8 cellular contexts compared by ENCODE assay signal in genomic region chr16:58025351-58026138, GRCh38. TPM values are rescaled to one million over a fixed set of nuclear protein-coding genes. Genes with fewer than 3 reads are reported as not detected.
DNase-seq lines count a peak whose midpoint lies in the region; ATAC-seq, FAIRE-seq and TF ChIP-seq lines count a peak whose summit lies in the region.

TSS of gene MMP15 (plus strand) at chr16:58025754. CDS start at chr16:58026351, 597 bp downstream.

- peak within 1 kb of the TSS; percentile 48 for H2AFZ ChIP-seq in HepG2 (ENCODE audit: low read length)

- WGBS in HepG2 (ENCODE audit: low lambda C conversion rate) = under 1% methylated on average over 16 of the region's 90 CpGs

- H3K9me3 ChIP-seq in HepG2 (ENCODE audit: low read length) = no peaks in the 10 kb centered on the region

- no peaks in the 10 kb centered on the region for H3K27me3 ChIP-seq in HepG2 (ENCODE audit: control insufficient read depth in 1 of 2, insufficient read depth in 2 of 2, low read length in 2 of 2)

- TF ChIP-seq EP300 in HepG2 (IDR thresholded peaks at IDR 0.05; ENCODE audit: low read depth in 2 of 2, low read length in 2 of 2) (no peak; a peak in 1 of 4 replicates), HepG2 (CRISPR knock-in tag; IDR thresholded peaks at IDR 0.05; ENCODE audit: borderline replicate concordance) (no peak)

- BruUV-seq in HepG2 (replicated peaks; lab: Mats Ljungman, UMichigan) = no TSS peak

- no peaks in the 10 kb centered on the region for H3K9me3 Mint-ChIP-seq in dendritic cell treated with granulocyte-macrophage colony-stimulating factor and Interleukin-4, amounts not matched to agents 40 ng/mL and 50 ng/mL, for 4 days

- in situ Hi-C loops in HepG2 (cut with HindIII; ENCODE audit: extremely low pct_ligation_motif_present, low pct_unique_long_range_greater_than_20kb) = no loop called here

- no peak for TF ChIP-seq RAD21 in HepG2 (CRISPR knock-in tag; IDR thresholded peaks at IDR 0.05)

- peak; percentile 50 to 91 for TF ChIP-seq POLR2A in HepG2 (IDR thresholded peaks at IDR 0.05; ENCODE audit: insufficient read depth in 1 of 2, low read depth in 2 of 2, low read length in 2 of 2)

- peak; percentile 57 for ATAC-seq in HepG2
- no peak for ATAC-seq in HG03520 (IDR thresholded peaks at IDR 0.05; ENCODE audit: unreplicated experiment)

- peak within 1 kb of the TSS; percentile 96 for H3K4me2 ChIP-seq in HepG2 (ENCODE audit: low read depth, low read length)

- peak; percentile 78 for FAIRE-seq in HepG2 (lab: Jason Lieb, UNC)

- peak within 1 kb of the TSS; percentile 70 for H3K4me3 Mint-ChIP-seq in dendritic cell treated with granulocyte-macrophage colony-stimulating factor and Interleukin-4, amounts not matched to agents 40 ng/mL and 50 ng/mL, for 4 days

- peaks cover 12% of the 10 kb centered on the region for H3K36me3 Mint-ChIP-seq in dendritic cell treated with granulocyte-macrophage colony-stimulating factor and Interleukin-4, amounts not matched to agents 40 ng/mL and 50 ng/mL, for 4 days (ENCODE audit: low read depth)

- DNase-seq in ELF-1 (ENCODE audit: low read depth, low spot score) = peak; percentile 98
- peak; percentile 76 for DNase-seq in HEK293T (ENCODE audit: extremely low spot score)
- peak; percentile 74 for DNase-seq in NCI-H2171 (lab: John Stamatoyannopoulos, UW)
- peak; percentile 74 for DNase-seq in activated CD4-positive, alpha-beta T cell treated with anti-CD3 and anti-CD28 coated beads for 48 hours
- peak; percentile 91 for DNase-seq in HepG2 (ENCODE audit: low spot score)
- DNase-seq in stimulated activated CD4-positive, alpha-beta T cell treated with anti-CD3 and anti-CD28 coated beads, Interleukin-4, amount 100 ng/mL, for 1 hour = peak; percentile 75

- intact Hi-C loops in dendritic cell treated with granulocyte-macrophage colony-stimulating factor and Interleukin-4, amounts not matched to agents 40 ng/mL and 50 ng/mL, for 4 days (cut with micrococcal nuclease) = loop anchor here (5.0 kb wide), 1 partner anchor 172 kb away; the partner anchor contains the start of gene CSNK2A2
- intact Hi-C loops in HepG2 (cut with micrococcal nuclease; ENCODE audit: unreplicated experiment) = loop anchor here (1.0 to 10.0 kb wide), 3 partner anchors 104 to 279 kb away; partner anchors contain the start of genes CFAP20 and CSNK2A2

- peak within 1 kb of the TSS; percentile 95 for H3K27ac ChIP-seq in HepG2 (ENCODE audit: extremely low read length, insufficient read depth, low read length)

- POLR2A ChIA-PET in HEK293T (lab: Yijun Ruan, JAX) = interaction anchor here (1.5 to 2.4 kb wide), 2 partner anchors 96 to 104 kb away, joined by 5 to 8 read pairs; partner anchors contain the start of gene CFAP20
- POLR2A ChIA-PET in HepG2 (lab: Yijun Ruan, JAX) = interaction anchor here (0.6 to 5.9 kb wide), 20 partner anchors 11 to 427 kb away, joined by 3 to 101 read pairs (median 5); partner anchors contain the start of genes CFAP20, KATNB1, KIFC3 and USB1

- peaks cover 0 to 9% of the 10 kb centered on the region in 2 experiments; a peak in 4 of 5 replicates for H3K36me3 ChIP-seq in HepG2 (replicated peaks in 1 of 2; ENCODE audit: control insufficient read depth in 1 of 2, insufficient read depth in 2 of 2, low read length in 2 of 2)

- peak within 1 kb of the TSS; percentile 87 to 97 (median 88) for H3K4me3 ChIP-seq in HepG2 (replicated peaks in 1 of 3; ENCODE audit: insufficient read depth in 1 of 3, low read depth in 2 of 3, low read length in 3 of 3)

- no peak within 1 kb of the TSS for H3K27ac Mint-ChIP-seq in dendritic cell treated with granulocyte-macrophage colony-stimulating factor and Interleukin-4, amounts not matched to agents 40 ng/mL and 50 ng/mL, for 4 days

- peaks cover 76% of the 10 kb centered on the region for H3K27me3 Mint-ChIP-seq in dendritic cell treated with granulocyte-macrophage colony-stimulating factor and Interleukin-4, amounts not matched to agents 40 ng/mL and 50 ng/mL, for 4 days

- peak; percentile 24 for TF ChIP-seq CTCF in HepG2 (CRISPR knock-in tag; IDR thresholded peaks at IDR 0.05)

- H3K79me2 ChIP-seq in HepG2 (ENCODE audit: insufficient read depth, low read length) = peaks cover 29% of the 10 kb centered on the region

- CTCF ChIA-PET in HEK293T (lab: Yijun Ruan, JAX) (interaction anchor here (0.8 to 2.5 kb wide), 3 partner anchors 96 to 102 kb away, joined by 3 to 12 read pairs (median 10); no protein-coding TSS in a partner anchor), HepG2 (lab: Yijun Ruan, JAX; ENCODE audit: low intra/inter-chr PET ratio, low total read pairs) (interaction anchor here (1.0 kb wide), 1 partner anchor 95 kb away, joined by 3 read pairs; no protein-coding TSS in a partner anchor)

- H4K20me1 ChIP-seq in HepG2 (ENCODE audit: insufficient read depth, low read length) = peaks cover 20% of the 10 kb centered on the region; the same call in 1 of the 2 replicates

- H3K4me1 ChIP-seq in HepG2 (ENCODE audit: insufficient read depth, low read length) = peaks cover 49% of the 10 kb centered on the region

- peak within 1 kb of the TSS; percentile 82 for H3K9ac ChIP-seq in HepG2 (ENCODE audit: insufficient read depth, low read depth, low read length)

- H3K4me1 Mint-ChIP-seq in dendritic cell treated with granulocyte-macrophage colony-stimulating factor and Interleukin-4, amounts not matched to agents 40 ng/mL and 50 ng/mL, for 4 days (ENCODE audit: low read depth) = peaks cover 29% of the 10 kb centered on the region

TF ChIP-seq in HEK293T, 16 proteins besides CTCF, POLR2A, EP300 and RAD21:
- TF ChIP-seq L3MBTL2 (conservative IDR thresholded peaks at IDR 0.05) (peak; percentile 37; the same call in 1 of the 2 replicates), CTBP1 (IDR thresholded peaks at IDR 0.05; ENCODE audit: borderline replicate concordance) (peak; percentile 48; the same call in 1 of the 2 replicates), TARDBP (IDR thresholded peaks at IDR 0.05) (no peak)

TF ChIP-seq in HepG2, 621 proteins besides CTCF, POLR2A, EP300 and RAD21 (continues in another document):
- TF ChIP-seq ZBTB20 (CRISPR knock-in tag; IDR thresholded peaks at IDR 0.05; ENCODE audit: borderline replicate concordance, low read depth) (no peak), SP2 (CRISPR knock-in tag; IDR thresholded peaks at IDR 0.05) (no peak; the same call in 1 of the 2 replicates), CENPX (CRISPR knock-in tag; IDR thresholded peaks at IDR 0.05) (no peak), ZNF34 (CRISPR knock-in tag; IDR thresholded peaks at IDR 0.05; ENCODE audit: borderline replicate concordance) (peak; percentile 11; the same call in 1 of the 2 replicates), DMAP1 (CRISPR knock-in tag; IDR thresholded peaks at IDR 0.05) (no peak)

RNA-seq across cellular contexts. Expression of gene MMP15, which starts in this region (rescaled TPM):
- 17.2 and 35.2 TPM in 2 replicates for total RNA-seq in HepG2 (2016; rRNA removed; fragmentation: Illumina TruSeq; extraction: Trizol)
- 3.1 and 4.0 TPM in 2 replicates for total RNA-seq in HepG2 (2016; cell fraction: cytosol; rRNA removed; fragmentation: Illumina TruSeq; extraction: Trizol; ENCODE audit: low read depth)
- 15.2 and 35.5 TPM in 2 replicates for total RNA-seq in HepG2 (2016; cell fraction: insoluble cytoplasmic fraction; rRNA removed; fragmentation: Illumina TruSeq; extraction: Trizol)
- 11.7 and 12.8 TPM in 2 replicates for total RNA-seq in HepG2 (2016; cell fraction: membrane; rRNA removed; fragmentation: Illumina TruSeq; extraction: Trizol)
- 29.8 and 35.0 TPM in 2 replicates for total RNA-seq in HepG2 (2016; cell fraction: nucleus; rRNA removed; fragmentation: Illumina TruSeq; extraction: Trizol)
- 44.9 and 65.2 TPM in 2 replicates for polyA plus RNA-seq in HepG2 (2011; rRNA removed)
- 48.2 and 63.4 TPM in 2 replicates for polyA plus RNA-seq in HepG2 (2011; cell fraction: cytosol; rRNA removed)
- 48.7 and 49.3 TPM in 2 replicates for polyA plus RNA-seq in HepG2 (2011; cell fraction: nucleus; rRNA removed)
- polyA plus RNA-seq in HepG2 (2012) = 31.4 and 52.1 TPM in 2 replicates
- 3.1 and 3.6 TPM in 2 replicates for polyA plus RNA-seq in HepG2 (2016; cell fraction: cytosol; fragmentation: Illumina TruSeq; extraction: Trizol; ENCODE audit: low read depth)
- 20.6 and 24.8 TPM in 2 replicates for polyA plus RNA-seq in HepG2 (2016; cell fraction: insoluble cytoplasmic fraction; fragmentation: Illumina TruSeq; extraction: Trizol; ENCODE audit: low read depth)
- 9.3 and 9.6 TPM in 2 replicates for polyA plus RNA-seq in HepG2 (2016; cell fraction: membrane; fragmentation: Illumina TruSeq; extraction: Trizol; ENCODE audit: low read depth)
- polyA plus RNA-seq in HepG2 (2016; cell fraction: nucleus; fragmentation: Illumina TruSeq; extraction: Trizol; ENCODE audit: insufficient read depth, low read depth) = 59.2 and 61.3 TPM in 2 replicates
- 32.1 and 99.8 TPM in 2 replicates for polyA minus RNA-seq in HepG2 (2011; rRNA and poly(A)+ RNA removed; ENCODE audit: low replicate concordance)
- 50.9 and 56.7 TPM in 2 replicates for polyA minus RNA-seq in HepG2 (2011; cell fraction: cytosol; rRNA and poly(A)+ RNA removed)
- 14.2 and 19.3 TPM in 2 replicates for polyA minus RNA-seq in HepG2 (2011; cell fraction: nucleus; rRNA and poly(A)+ RNA removed)
